In genomic region chr7:151003572-151003971, GRCh38 we compare ENCODE assay signal across 1 cellular context.
TF ChIP-seq lines count a peak whose summit lies in the region.

No MANE protein-coding gene starts in this region.

TF ChIP-seq in HCT116, 20 proteins besides CTCF, POLR2A, EP300 and RAD21:
- TF ChIP-seq SP1 (IDR thresholded peaks at IDR 0.05; ENCODE audit: low read depth), result no peak
- TF ChIP-seq POLR2AphosphoS5 (IDR thresholded peaks at IDR 0.05; ENCODE audit: low read depth, low read length), result no peak
- no peak for TF ChIP-seq ZFX (IDR thresholded peaks at IDR 0.05)
